18 cellular contexts compared by ENCODE assay signal in the genomic region with DNA sequence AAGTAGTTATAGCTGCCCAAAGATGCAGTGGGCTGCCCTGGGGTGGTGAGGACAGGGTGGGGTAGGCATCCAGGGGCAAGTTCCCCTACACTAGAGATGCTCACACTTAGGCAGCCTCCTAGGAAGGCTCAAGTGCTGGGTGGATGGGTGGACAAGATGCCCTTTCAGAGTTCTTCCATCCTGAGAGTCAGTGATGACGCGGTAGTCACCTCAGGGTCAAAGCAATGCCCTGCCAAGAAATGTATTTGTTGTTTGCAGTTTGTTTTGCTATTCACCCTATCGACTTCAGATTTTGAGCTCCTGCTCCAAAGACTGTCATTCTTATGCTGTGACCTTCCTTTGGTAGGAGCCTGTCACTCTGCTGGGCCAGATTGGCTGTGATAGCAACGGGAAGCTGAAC. TPM values are rescaled to one million over a fixed set of nuclear protein-coding genes. Genes with fewer than 3 reads are reported as not detected.
DNase-seq lines count a peak whose midpoint lies in the region; ATAC-seq, FAIRE-seq and TF ChIP-seq lines count a peak whose summit lies in the region.
"Had no signal": no experiment of that assay in that cellular context is flagged by ENCODE, and none has a peak within 500 bp of the region (broad histone marks: within the 10 kb centered on the region; RNA-seq: fewer than 3 reads in every experiment).

No MANE protein-coding gene starts in this region.

- H3K9me1 ChIP-seq in IMR-90 (ENCODE audit: insufficient read depth, low read length), result peaks cover 15% of the 10 kb centered on the region

- peak overlapping the region; percentile 25 for H2BK120ac ChIP-seq in IMR-90 (ENCODE audit: low read depth, low read length)

- DNase-seq in IMR-90 (peak; percentile 27), astrocyte (ENCODE audit: low read depth) (no peak), kidney tubule cell (ENCODE audit: low spot score) (peak; percentile 12)
- no peak for DNase-seq in stimulated activated effector memory CD8-positive, alpha-beta T cell treated with anti-CD3 and anti-CD28 coated beads, Interleukin-12 subunit alpha, Interleukin-12 subunit beta, amount 100 ng/mL, for 72 hours (ENCODE audit: low spot score in 2 of 2)
- DNase-seq: activated CD4-positive, alpha-beta T cell treated with anti-CD3 and anti-CD28 coated beads, Interleukin-2, amount 50 U/mL, for 1 hour; activated T-cell treated with anti-CD3 and anti-CD28 coated beads, Interleukin-2, amount 50 U/mL, for 72 hours; cerebellar nuclear complex; DND-41; KBM-7; NCI-H1092; nephron progenitor cell; Peyer's patch had no signal

- peak overlapping the region; percentile 80 for H2BK5ac ChIP-seq in IMR-90 (ENCODE audit: low read depth, low read length, poor library complexity, severe bottlenecking)

- 0 out of 2 replicates have a peak overlapping the region, but pooled peaks have one; percentile 11 for H4K5ac ChIP-seq in IMR-90 (ENCODE audit: low read depth, low read length)

- CTCF ChIA-PET in IMR-90 (lab: Yijun Ruan, JAX), result interaction anchor here (1.3 to 2.0 kb wide), 2 partner anchors 35 to 36 kb away, joined by 6 to 7 read pairs; no protein-coding TSS in a partner anchor

- peak overlapping the region; percentile 39; the same call in 1 of the 2 replicates for H3K23ac ChIP-seq in IMR-90 (ENCODE audit: low read depth, low read length)

- H3K36me3 ChIP-seq in IMR-90 (ENCODE audit: control insufficient read depth, insufficient read depth, low read length) (peaks cover 16% of the 10 kb centered on the region), astrocyte (ENCODE audit: insufficient read depth, low read length) (peaks cover 21% of the 10 kb centered on the region)

- H4K20me1 ChIP-seq in IMR-90 (ENCODE audit: insufficient read depth, low read length), result no peaks in the 10 kb centered on the region
- H4K20me1 ChIP-seq in astrocyte (ENCODE audit: insufficient read depth, low read length), result no peaks in the 10 kb centered on the region

- 100% methylated on average over 2 of the region's 4 CpGs; no CpG with 5 or more reads in 1 of the 2 experiments for WGBS in IMR-90 (ENCODE audit: extremely low coverage in 2 of 2, insufficient read length in 1 of 2), 2 experiments

- BruUV-seq in IMR-90 (replicated peaks; lab: Mats Ljungman, UMichigan), result no TSS peak

- H3K9me3 ChIP-seq in IMR-90 (ENCODE audit: control insufficient read depth, insufficient read depth, low read length) (no peaks in the 10 kb centered on the region), astrocyte (ENCODE audit: insufficient read depth, low read depth, low read length) (no peaks in the 10 kb centered on the region)
- H3K9me3 ChIP-seq: Peyer's patch, thoracic aorta had no signal

- dilution Hi-C loops in IMR-90 (cut with HindIII; ENCODE audit: low sequenced_read_pairs, unreplicated experiment), result no loop called here

- H3K4me2 ChIP-seq in IMR-90 (ENCODE audit: low read depth, low read length), result no peak overlapping the region
- H3K4me2 ChIP-seq in astrocyte (ENCODE audit: low read length), result peak overlapping the region; percentile 67

- POLR2A ChIA-PET in IMR-90 (lab: Charles Lee; ENCODE audit: unreplicated experiment), result interaction anchor here (0.6 kb wide), 1 partner anchor 214 kb away, joined by 3 read pairs; no protein-coding TSS in a partner anchor

- no peaks in the 10 kb centered on the region for H3K27me3 Mint-ChIP-seq in astrocyte (ENCODE audit: low read depth, unreplicated experiment)

- no peak overlapping the region for H3K4me3 Mint-ChIP-seq in astrocyte (ENCODE audit: unreplicated experiment)
- H3K4me3 Mint-ChIP-seq in stimulated activated effector memory CD8-positive, alpha-beta T cell treated with anti-CD3 and anti-CD28 coated beads, Interleukin-12 subunit alpha, Interleukin-12 subunit beta, amount 100 ng/mL, for 72 hours, result no peak overlapping the region
- H3K4me3 Mint-ChIP-seq: nephron progenitor cell had no signal

- peak overlapping the region; percentile 38 for H2BK20ac ChIP-seq in IMR-90 (ENCODE audit: low read depth, low read length)

- intact Hi-C loops in IMR-90 (cut with micrococcal nuclease), result no loop called here

- H3K56ac ChIP-seq in IMR-90 (ENCODE audit: extremely low read depth, insufficient read depth, low read length), result no peak overlapping the region

- ATAC-seq in IMR-90 (ENCODE audit: low read depth), result no peak
- no peak for ATAC-seq in stimulated activated effector memory CD8-positive, alpha-beta T cell treated with anti-CD3 and anti-CD28 coated beads, Interleukin-12 subunit alpha, Interleukin-12 subunit beta, amount 100 ng/mL, for 72 hours
- no peak for ATAC-seq in GM19328 (IDR thresholded peaks at IDR 0.05; ENCODE audit: unreplicated experiment)
- no peak for ATAC-seq in GM21717 (IDR thresholded peaks at IDR 0.05; ENCODE audit: unreplicated experiment)
- ATAC-seq in GM19455 (IDR thresholded peaks at IDR 0.05; ENCODE audit: unreplicated experiment), result no peak

- no peak overlapping the region for H3K18ac ChIP-seq in IMR-90 (ENCODE audit: low read depth, low read length)

- in situ Hi-C loops in IMR-90 (cut with MboI; ENCODE audit: low sequenced_read_pairs), result no loop called here

- no peak for FAIRE-seq in astrocyte (lab: Jason Lieb, UNC)
- FAIRE-seq: frontal cortex had no signal

- peak overlapping the region; percentile 69 for H3K4ac ChIP-seq in IMR-90 (ENCODE audit: low read depth, low read length)

- H3K27me3 ChIP-seq in IMR-90 (ENCODE audit: control insufficient read depth, insufficient read depth, low read length), result no peaks in the 10 kb centered on the region
- no peaks in the 10 kb centered on the region for H3K27me3 ChIP-seq in astrocyte (ENCODE audit: insufficient read depth, low read length)
- H3K27me3 ChIP-seq: Peyer's patch had no signal

- H2BK15ac ChIP-seq in IMR-90 (ENCODE audit: low read depth, low read length), result peak overlapping the region; percentile 45; the same call in 2 of the 3 replicates

- no peak for TF ChIP-seq CTCF in IMR-90 (conservative IDR thresholded peaks at IDR 0.05; ENCODE audit: low read depth, low read length)
- no peak for TF ChIP-seq CTCF in astrocyte (IDR thresholded peaks at IDR 0.05; ENCODE audit: insufficient read depth, low read depth, low read length)

- no peak for TF ChIP-seq RAD21 in IMR-90 (IDR thresholded peaks at IDR 0.05; ENCODE audit: low read length)

- H3K9me3 Mint-ChIP-seq in astrocyte (ENCODE audit: unreplicated experiment), result no peaks in the 10 kb centered on the region
- H3K9me3 Mint-ChIP-seq in stimulated activated effector memory CD8-positive, alpha-beta T cell treated with anti-CD3 and anti-CD28 coated beads, Interleukin-12 subunit alpha, Interleukin-12 subunit beta, amount 100 ng/mL, for 72 hours, result no peaks in the 10 kb centered on the region
- H3K9me3 Mint-ChIP-seq: activated T-cell treated with anti-CD3 and anti-CD28 coated beads, Interleukin-2, amount 50 U/mL, for 72 hours; nephron progenitor cell had no signal

- H3K27ac Mint-ChIP-seq in astrocyte (ENCODE audit: unreplicated experiment), result peak overlapping the region; percentile 96
- peak overlapping the region; percentile 87 for H3K27ac Mint-ChIP-seq in stimulated activated effector memory CD8-positive, alpha-beta T cell treated with anti-CD3 and anti-CD28 coated beads, Interleukin-12 subunit alpha, Interleukin-12 subunit beta, amount 100 ng/mL, for 72 hours

- H3K9ac ChIP-seq in IMR-90 (ENCODE audit: low read depth, low read length) (no peak overlapping the region), astrocyte (ENCODE audit: low read length) (peak overlapping the region; percentile 63)

- H3K79me1 ChIP-seq in IMR-90 (ENCODE audit: low read depth in 1 of 2, low read length in 2 of 2), result peaks cover 37 to 55% of the 10 kb centered on the region in 2 experiments

- H4K91ac ChIP-seq in IMR-90 (ENCODE audit: insufficient read depth, low read depth, low read length), result peak overlapping the region; percentile 46

- peak overlapping the region; percentile 18 to 47; a peak in 3 of 4 replicates for H4K8ac ChIP-seq in IMR-90 (ENCODE audit: low read depth in 2 of 2, low read length in 2 of 2)

- TF ChIP-seq POLR2A in IMR-90 (IDR thresholded peaks at IDR 0.05; ENCODE audit: low read depth, low read length), result no peak

- H3K4me3 ChIP-seq in IMR-90 (ENCODE audit: insufficient read depth, low read depth, low read length) (no peak overlapping the region), astrocyte (ENCODE audit: insufficient read depth, low read depth, low read length) (no peak overlapping the region)
- H3K4me3 ChIP-seq: Peyer's patch, thoracic aorta had no signal

- H3K4me1 Mint-ChIP-seq in astrocyte (ENCODE audit: low read depth, unreplicated experiment), result peaks cover 52% of the 10 kb centered on the region
- peaks cover 11% of the 10 kb centered on the region for H3K4me1 Mint-ChIP-seq in stimulated activated effector memory CD8-positive, alpha-beta T cell treated with anti-CD3 and anti-CD28 coated beads, Interleukin-12 subunit alpha, Interleukin-12 subunit beta, amount 100 ng/mL, for 72 hours
- H3K4me1 Mint-ChIP-seq: nephron progenitor cell had no signal

- H2AK5ac ChIP-seq in IMR-90 (ENCODE audit: low read depth, low read length), result peak overlapping the region; percentile 41; the same call in 1 of the 2 replicates

- H3K14ac ChIP-seq in IMR-90 (replicated peaks; ENCODE audit: low read depth, low read length), result peak overlapping the region; percentile 64

- H2AK9ac ChIP-seq in IMR-90 (replicated peaks; ENCODE audit: low read depth, low read length, poor library complexity), result no peak overlapping the region

- H3K27ac ChIP-seq in IMR-90 (ENCODE audit: insufficient read depth, low read length) (0 out of 2 replicates have a peak overlapping the region, but pooled peaks have one; percentile 25), astrocyte (ENCODE audit: low read depth, low read length) (peak overlapping the region; percentile 89)
- H3K27ac ChIP-seq: C4-2B had no signal

- H3K4me1 ChIP-seq in IMR-90 (ENCODE audit: control insufficient read depth, insufficient read depth, low read length) (peaks cover 21% of the 10 kb centered on the region), astrocyte (ENCODE audit: insufficient read depth, low read length) (peaks cover 43% of the 10 kb centered on the region)

- H3K36me3 Mint-ChIP-seq in astrocyte (ENCODE audit: low read depth, unreplicated experiment), result no peaks in the 10 kb centered on the region
- peaks cover 97% of the 10 kb centered on the region for H3K36me3 Mint-ChIP-seq in stimulated activated effector memory CD8-positive, alpha-beta T cell treated with anti-CD3 and anti-CD28 coated beads, Interleukin-12 subunit alpha, Interleukin-12 subunit beta, amount 100 ng/mL, for 72 hours

- H2AFZ ChIP-seq in IMR-90 (replicated peaks; ENCODE audit: low read length, poor library complexity) (no peak overlapping the region), astrocyte (ENCODE audit: low read depth, low read length) (no peak overlapping the region)

- H3K79me2 ChIP-seq in astrocyte (ENCODE audit: insufficient read depth, low read length), result no peaks in the 10 kb centered on the region

RNA-seq across cellular contexts. Expression of gene POLA2, which starts 18.9 kb away (rescaled TPM):
- total RNA-seq in IMR-90 (2012; rRNA removed), result 12.2 and 14.2 TPM in 2 replicates
- polyA plus RNA-seq in IMR-90 (2012; rRNA removed), result 17.3 and 19.9 TPM in 2 replicates
- 7.9 and 20.1 TPM in 2 replicates for polyA plus RNA-seq in IMR-90 (2012; cell fraction: cytosol; rRNA removed)
- 12.7 and 14.4 TPM in 2 replicates for polyA plus RNA-seq in IMR-90 (2012; cell fraction: nucleus; rRNA removed; ENCODE audit: low replicate concordance)
- total RNA-seq in astrocyte, result 5.2 and 6.0 TPM in 2 replicates

RNA-seq across cellular contexts. Expression of gene CDC42EP2, which starts 34.0 kb away (rescaled TPM):
- total RNA-seq in IMR-90 (2012; rRNA removed) (5.2 and 5.3 TPM in 2 replicates), astrocyte (23.0 and 26.7 TPM in 2 replicates)
- polyA plus RNA-seq in IMR-90 (2012; rRNA removed), result 27.5 and 31.3 TPM in 2 replicates
- 21.0 and 67.9 TPM in 2 replicates for polyA plus RNA-seq in IMR-90 (2012; cell fraction: cytosol; rRNA removed)
- 50.4 and 79.5 TPM in 2 replicates for polyA plus RNA-seq in IMR-90 (2012; cell fraction: nucleus; rRNA removed; ENCODE audit: low replicate concordance)

RNA-seq across cellular contexts. Expression of gene DPF2, which starts 53.0 kb away (rescaled TPM):
- total RNA-seq in IMR-90 (2012; rRNA removed) (37.2 and 42.8 TPM in 2 replicates), astrocyte (58.5 and 66.4 TPM in 2 replicates)
- 54.3 and 62.5 TPM in 2 replicates for polyA plus RNA-seq in IMR-90 (2012; rRNA removed)
- 41.8 and 53.8 TPM in 2 replicates for polyA plus RNA-seq in IMR-90 (2012; cell fraction: cytosol; rRNA removed)
- polyA plus RNA-seq in IMR-90 (2012; cell fraction: nucleus; rRNA removed; ENCODE audit: low replicate concordance), result 72.6 and 78.3 TPM in 2 replicates

Comparison
In these comparisons a context has a peak if more than half of its experiments do, and no peak if none do; other contexts are left out.
1. DNase-seq: peak in IMR-90 (single experiment) and kidney tubule cell (single experiment); none in astrocyte (single experiment) and stimulated activated effector memory CD8-positive, alpha-beta T cell treated with anti-CD3 and anti-CD28 coated beads, Interleukin-12 subunit alpha, Interleukin-12 subunit beta, amount 100 ng/mL, for 72 hours (0 of 2).